In genomic region chr16:5450435-5451104, GRCh38 we compare ENCODE assay signal across 16 cellular contexts.
DNase-seq lines count a peak whose midpoint lies in the region; ATAC-seq lines count a peak whose summit lies in the region.
"Had no signal": no experiment of that assay in that cellular context is flagged by ENCODE, and none has a peak within 500 bp of the region (broad histone marks: within the 10 kb centered on the region; RNA-seq: fewer than 3 reads in every experiment).

No MANE protein-coding gene starts in this region.

- H3K27ac ChIP-seq in HUES6 (ENCODE audit: low read depth, low read length) (peak overlapping the region; percentile 37; the same call in 1 of the 2 replicates), iPS-20b (ENCODE audit: low read length) (peak overlapping the region; percentile 43)
- H3K27ac ChIP-seq: RWPE1 had no signal

- H3K9me3 ChIP-seq in HUES6 (ENCODE audit: control insufficient read depth, insufficient read depth, low read depth, low read length) (no peaks in the 10 kb centered on the region), iPS-20b (ENCODE audit: insufficient read depth, low read depth, low read length) (no peaks in the 10 kb centered on the region)

- peaks cover 45% of the 10 kb centered on the region for H3K4me1 ChIP-seq in HUES6 (ENCODE audit: control insufficient read depth, insufficient read depth, low read length)
- peaks cover 27% of the 10 kb centered on the region; the same call in 1 of the 2 replicates for H3K4me1 ChIP-seq in iPS-20b (ENCODE audit: insufficient read depth, low read length)

- H3K9ac ChIP-seq in HUES6 (ENCODE audit: low read length) (peak overlapping the region; percentile 59), iPS-20b (ENCODE audit: low read depth, low read length) (peak overlapping the region; percentile 57; the same call in 1 of the 2 replicates)

- H3K36me3 ChIP-seq in HUES6 (ENCODE audit: control insufficient read depth, insufficient read depth, low read length) (no peaks in the 10 kb centered on the region), iPS-20b (ENCODE audit: insufficient read depth, low read depth, low read length) (no peaks in the 10 kb centered on the region)

- H3K27me3 ChIP-seq in HUES6 (ENCODE audit: control insufficient read depth, insufficient read depth, low read length) (peaks cover 5% of the 10 kb centered on the region; the same call in 1 of the 2 replicates), iPS-20b (ENCODE audit: insufficient read depth, low read length) (peaks cover 38% of the 10 kb centered on the region)

- no peak for ATAC-seq in GM19351 (IDR thresholded peaks at IDR 0.05; ENCODE audit: unreplicated experiment)
- ATAC-seq in GM18517 (IDR thresholded peaks at IDR 0.05; ENCODE audit: unreplicated experiment) = no peak
- no peak for ATAC-seq in HG03521 (IDR thresholded peaks at IDR 0.05; ENCODE audit: unreplicated experiment)

- DNase-seq in ecto neural progenitor cell (ENCODE audit: low spot score) (peak; percentile 58), pons (ENCODE audit: low spot score) (peak; percentile 43)
- DNase-seq: CD4-positive, CD25-positive, alpha-beta regulatory T cell; DMS79; IMR-90; Kasumi-1; NCI-H1105; NCI-H1694; NCI-H446; NK-92 treated with Interleukin-12 subunit alpha and Interleukin-12 subunit beta, amount 100 ng/mL, for 24 hours had no signal

- H3K4me3 ChIP-seq in HUES6 (ENCODE audit: low read depth, low read length) = peak overlapping the region; percentile 20
- H3K4me3 ChIP-seq in iPS-20b (ENCODE audit: low read length) = peak overlapping the region; percentile 42; the same call in 1 of the 2 replicates
